Comparison of ENCODE assay signal across 27 cellular contexts in genomic region chrX:11430266-11430665, GRCh38.
"Had no signal": no experiment of that assay in that cellular context is flagged by ENCODE, and none has a peak within 500 bp of the region (broad histone marks: within the 10 kb centered on the region; RNA-seq: fewer than 3 reads in every experiment).

No MANE protein-coding gene starts in this region.

- H3K4me3 Mint-ChIP-seq: activated T-cell treated with anti-CD3 and anti-CD28 coated beads, Interleukin-2, amount 50 U/mL, for 72 hours; effector memory CD8-positive, alpha-beta T cell; nephron progenitor cell; T-helper 2 cell treated with Interferon-gamma antibody and Interleukin-4, amounts not matched to agents 5 μg/mL and 100 μg/mL, for 36 hours had no signal

- DNase-seq: activated CD4-positive, alpha-beta T cell treated with anti-CD3 and anti-CD28 coated beads for 4 hours; activated CD4-positive, alpha-beta T cell treated with anti-CD3 and anti-CD28 coated beads, Interleukin-2, amount 50 U/mL, for 4 hours; activated CD4-positive, CD25-positive, alpha-beta regulatory T cell; activated naive CD4-positive, alpha-beta T cell; activated T-cell treated with anti-CD3 and anti-CD28 coated beads for 4 hours; activated T-cell treated with anti-CD3 and anti-CD28 coated beads, Interleukin-2, amount 50 U/mL, for 72 hours; anterior cingulate cortex; body of pancreas; cortex of kidney; effector memory CD8-positive, alpha-beta T cell; foreskin melanocyte; heart right ventricle; left ventricle myocardium inferior; mucosa of descending colon; nephron progenitor cell; ovary; spleen; stimulated activated naive CD4-positive, alpha-beta T cell treated with Interleukin-2 at 50 U/mL for 16 hours; T-helper 1 cell; transverse colon had no signal

- FAIRE-seq: islet of Langerhans had no signal

- H3K36me3 ChIP-seq: heart right ventricle, left ventricle myocardium inferior, neutrophil, ovary, prostate gland, spleen, transverse colon had no signal

- H3K36me3 Mint-ChIP-seq: activated naive CD4-positive, alpha-beta T cell treated with anti-CD3 and anti-CD28 coated beads, Interleukin-2, amount 50 U/mL, for 72 hours had no signal

- H3K9me3 Mint-ChIP-seq: activated naive CD4-positive, alpha-beta T cell treated with anti-CD3 and anti-CD28 coated beads, Interleukin-2, amount 50 U/mL, for 72 hours; activated T-cell treated with anti-CD3 and anti-CD28 coated beads, Interleukin-2, amount 50 U/mL, for 72 hours; effector memory CD8-positive, alpha-beta T cell; T-helper 2 cell treated with Interferon-gamma antibody and Interleukin-4, amounts not matched to agents 5 μg/mL and 100 μg/mL, for 36 hours had no signal

- H3K27me3 ChIP-seq: body of pancreas, ovary, transverse colon had no signal

- H3K4me1 ChIP-seq: body of pancreas, left ventricle myocardium inferior, prostate gland, spleen had no signal

- H3K4me3 ChIP-seq: body of pancreas, heart right ventricle, left ventricle myocardium inferior, lung, mucosa of descending colon, ovary, prostate gland, spleen, transverse colon had no signal

- ATAC-seq: activated naive CD4-positive, alpha-beta T cell treated with anti-CD3 and anti-CD28 coated beads, Interleukin-2, amount 50 U/mL, for 72 hours; activated T-cell treated with anti-CD3 and anti-CD28 coated beads, Interleukin-2, amount 50 U/mL, for 72 hours; body of pancreas; effector memory CD8-positive, alpha-beta T cell; esophagus mucosa; heart right ventricle; mucosa of descending colon had no signal

- H3K9me3 ChIP-seq: body of pancreas, heart right ventricle, left ventricle myocardium inferior, mucosa of descending colon, neutrophil, ovary, prostate gland, spleen, transverse colon had no signal

- H3K27ac ChIP-seq: body of pancreas, heart right ventricle, left ventricle myocardium inferior, neutrophil, ovary, prostate gland, spleen had no signal

- H3K27ac Mint-ChIP-seq: activated naive CD4-positive, alpha-beta T cell treated with anti-CD3 and anti-CD28 coated beads, Interleukin-2, amount 50 U/mL, for 72 hours; activated T-cell treated with anti-CD3 and anti-CD28 coated beads, Interleukin-2, amount 50 U/mL, for 72 hours; effector memory CD8-positive, alpha-beta T cell; nephron progenitor cell; T-helper 2 cell treated with Interferon-gamma antibody and Interleukin-4, amounts not matched to agents 5 μg/mL and 100 μg/mL, for 36 hours had no signal
